In genomic region chr5:34656001-34656699, GRCh38 we compare ENCODE assay signal across 8 cellular contexts. TPM values are rescaled to one million over a fixed set of nuclear protein-coding genes. Genes with fewer than 3 reads are reported as not detected.
DNase-seq lines count a peak whose midpoint lies in the region; ATAC-seq and TF ChIP-seq lines count a peak whose summit lies in the region.

Gene RAI14 (plus strand): TSS chr5:34656328. CDS start chr5:34686920, 30,592 bp downstream.

- H2AFZ ChIP-seq in GM23248, result peak within 1 kb of the TSS; percentile 90

- H3K9me3 ChIP-seq in GM23248 (ENCODE audit: low read depth) (no peaks in the 10 kb centered on the region), adrenal gland (replicated peaks in 1 of 3) (no peaks in the 10 kb centered on the region), vagina (no peaks in the 10 kb centered on the region)

- DNase-seq in AG08396 (ENCODE audit: low spot score), result peak; percentile 91
- DNase-seq in GM23248, result peak; percentile 91
- DNase-seq in NOMO-1 treated with DMSO at 0.1 percent for 48 hours (lab: John Stamatoyannopoulos, UW; ENCODE audit: unreplicated experiment), result peak; percentile 30
- DNase-seq in adrenal gland, result peak; percentile 79 to 85 (median 81)
- peak; percentile 79 for DNase-seq in glutamatergic neuron
- DNase-seq in neural crest cell (ENCODE audit: low read depth, low spot score), result peak; percentile 58
- peak in 1 of 2 donors; percentile 92 for DNase-seq in vagina (ENCODE audit: extremely low spot score in 2 of 2)

- in situ Hi-C loops in GM23248 (cut with MboI), result no loop called here

- H3K4me2 ChIP-seq in GM23248 (ENCODE audit: unreplicated experiment), result peak within 1 kb of the TSS; percentile 93

- peaks cover 16% of the 10 kb centered on the region for H3K27me3 Mint-ChIP-seq in glutamatergic neuron (ENCODE audit: unreplicated experiment)
- H3K27me3 Mint-ChIP-seq in neural crest cell (ENCODE audit: low read depth), result peaks cover 34% of the 10 kb centered on the region

- H3K9me2 ChIP-seq in GM23248 (ENCODE audit: insufficient read depth), result no peaks in the 10 kb centered on the region

- H3K36me3 Mint-ChIP-seq in glutamatergic neuron (ENCODE audit: unreplicated experiment) (peaks cover 9% of the 10 kb centered on the region), neural crest cell (ENCODE audit: low read depth) (peaks cover 4% of the 10 kb centered on the region)

- H3K4me3 ChIP-seq in GM23248 (peak within 1 kb of the TSS; percentile 87), adrenal gland (peak within 1 kb of the TSS; percentile 2 to 97 (median 70)), vagina (peak within 1 kb of the TSS; percentile 70 to 90)

- no peak for TF ChIP-seq CTCF in adrenal gland (IDR thresholded peaks at IDR 0.05)
- no peak for TF ChIP-seq CTCF in glutamatergic neuron (IDR thresholded peaks at IDR 0.05; ENCODE audit: partially characterized antibody, unreplicated experiment)
- no peak for TF ChIP-seq CTCF in neural crest cell (conservative IDR thresholded peaks at IDR 0.05)
- TF ChIP-seq CTCF in vagina (IDR thresholded peaks at IDR 0.05), result no peak

- H3K27ac Mint-ChIP-seq in glutamatergic neuron (ENCODE audit: unreplicated experiment) (peak within 1 kb of the TSS; percentile 92), neural crest cell (ENCODE audit: unreplicated experiment) (peak within 1 kb of the TSS; percentile 65)

- intact Hi-C loops in adrenal gland (cut with DNase I) (loop anchor here in 1 of 2 donors (10.0 kb wide), 1 partner anchor 131 kb away; no protein-coding TSS in a partner anchor), vagina (cut with DNase I) (loop anchor here (2.0 kb wide), 1 partner anchor 79 kb away; no protein-coding TSS in a partner anchor)

- 0 out of 2 replicates have a peak, but pooled peaks cover 2% of the 10 kb centered on the region for H4K20me1 ChIP-seq in GM23248 (ENCODE audit: insufficient read depth)

- peak; percentile 38 to 62 for TF ChIP-seq POLR2A in adrenal gland (IDR thresholded peaks at IDR 0.05)
- TF ChIP-seq POLR2A in vagina (IDR thresholded peaks at IDR 0.05), result peak in 1 of 2 donors; percentile 55

- H3K4me1 Mint-ChIP-seq in glutamatergic neuron (ENCODE audit: low read depth, unreplicated experiment) (peaks cover 13% of the 10 kb centered on the region), neural crest cell (peaks cover 31% of the 10 kb centered on the region)

- H3K79me2 ChIP-seq in GM23248 (ENCODE audit: insufficient read depth), result peaks cover 44% of the 10 kb centered on the region

- H3K4me3 Mint-ChIP-seq in glutamatergic neuron (ENCODE audit: unreplicated experiment), result peak within 1 kb of the TSS; percentile 98
- H3K4me3 Mint-ChIP-seq in neural crest cell, result peak within 1 kb of the TSS; percentile 91

- peaks cover 55% of the 10 kb centered on the region for H3F3A ChIP-seq in GM23248 (ENCODE audit: insufficient read depth)

- no peak for ATAC-seq in HG03442 (IDR thresholded peaks at IDR 0.05; ENCODE audit: unreplicated experiment)

- no peaks in the 10 kb centered on the region for H3K36me3 ChIP-seq in GM23248 (ENCODE audit: low read depth)
- H3K36me3 ChIP-seq in adrenal gland (replicated peaks in 1 of 2), result no peaks in the 10 kb centered on the region
- no peaks in the 10 kb centered on the region for H3K36me3 ChIP-seq in vagina

- H3K27ac ChIP-seq in GM23248 (peak within 1 kb of the TSS; percentile 94), adrenal gland (peak within 1 kb of the TSS; percentile 50 to 95 (median 81)), vagina (peak within 1 kb of the TSS; percentile 96)

- peak within 1 kb of the TSS; percentile 97 for H3K9ac ChIP-seq in GM23248

- WGBS in GM23248 (ENCODE audit: low coverage in 1 of 2, low lambda C conversion rate in 2 of 2, missing lambda C conversion rate in 2 of 2), 2 experiments, result 1 to 2% methylated on average over 48 to 68 of the region's 79 CpGs
- 0 to 1% (median 0%) methylated on average over 3 to 79 of the region's 79 CpGs for WGBS in adrenal gland, 4 donors

- H3K9me3 Mint-ChIP-seq in glutamatergic neuron (ENCODE audit: unreplicated experiment), result peaks cover 20% of the 10 kb centered on the region
- H3K9me3 Mint-ChIP-seq in neural crest cell, result no peaks in the 10 kb centered on the region

- H3K4me1 ChIP-seq in GM23248 (ENCODE audit: insufficient read depth), result peaks cover 47% of the 10 kb centered on the region
- H3K4me1 ChIP-seq in adrenal gland (replicated peaks in 1 of 2), result peaks cover 0 to 18% of the 10 kb centered on the region in 2 donors
- H3K4me1 ChIP-seq in vagina, result peaks cover 22% of the 10 kb centered on the region

- H3K27me3 ChIP-seq in GM23248 (replicated peaks; ENCODE audit: insufficient read depth) (no peaks in the 10 kb centered on the region), adrenal gland (no peaks in the 10 kb centered on the region), vagina (no peaks in the 10 kb centered on the region)

RNA-seq across cellular contexts. Expression of gene RAI14, which starts in this region (rescaled TPM):
- 120 and 124 TPM in 2 replicates for total RNA-seq in GM23248 (2014; rRNA removed; shearing (Covaris generic))
- polyA plus RNA-seq in GM23248 (2016; fragmentation: Nextera tagmentation; extraction: Ambion mirVana) (113 and 116 TPM in 2 replicates), adrenal gland (10 to 100 TPM in 2 of 3 donors, 1 to 10 TPM in 1; 9.1 to 26.1 (median 13.5) TPM)
- total RNA-seq in adrenal gland (100 to 1,000 TPM in 1 of 8 donors, 10 to 100 TPM in 7; 12.5 to 158 (median 33.8) TPM), glutamatergic neuron (ENCODE audit: unreplicated experiment) (259 TPM), neural crest cell (82.7 and 92.7 TPM in 2 replicates), vagina (30.7 TPM)
